20 cellular contexts compared by ENCODE assay signal in genomic region chr1:204201651-204202050, GRCh38. TPM values are rescaled to one million over a fixed set of nuclear protein-coding genes. Genes with fewer than 3 reads are reported as not detected.
DNase-seq lines count a peak whose midpoint lies in the region; ATAC-seq and TF ChIP-seq lines count a peak whose summit lies in the region.
"Had no signal": no experiment of that assay in that cellular context is flagged by ENCODE, and none has a peak within 500 bp of the region (broad histone marks: within the 10 kb centered on the region; RNA-seq: fewer than 3 reads in every experiment).

No MANE protein-coding gene starts in this region.

- H3K27me3 ChIP-seq in heart left ventricle = peaks cover 0 to 19% (median 0%) of the 10 kb centered on the region in 9 donors

- no peaks in the 10 kb centered on the region for H3K9me3 Mint-ChIP-seq in stimulated activated effector memory CD8-positive, alpha-beta T cell treated with anti-CD3 and anti-CD28 coated beads, Interleukin-12 subunit alpha, Interleukin-12 subunit beta, amount 100 ng/mL, for 72 hours
- H3K9me3 Mint-ChIP-seq: CD4-positive, alpha-beta memory T cell; HFFc6 had no signal

- TF ChIP-seq POLR2A in heart left ventricle (IDR thresholded peaks at IDR 0.05) = no peak

- H3K9me3 ChIP-seq in heart left ventricle = no peaks in the 10 kb centered on the region
- H3K9me3 ChIP-seq: HAP-1 had no signal

- no peak overlapping the region for H3K4me3 ChIP-seq in heart left ventricle
- H3K4me3 ChIP-seq: HAP-1 had no signal

- H3K4me1 ChIP-seq in heart left ventricle = peaks cover 0 to 18% (median 0%) of the 10 kb centered on the region in 12 donors

- peaks cover 13% of the 10 kb centered on the region for H3K4me1 Mint-ChIP-seq in stimulated activated effector memory CD8-positive, alpha-beta T cell treated with anti-CD3 and anti-CD28 coated beads, Interleukin-12 subunit alpha, Interleukin-12 subunit beta, amount 100 ng/mL, for 72 hours

- no peak overlapping the region for H3K27ac ChIP-seq in heart left ventricle

- no peaks in the 10 kb centered on the region for H3K36me3 ChIP-seq in heart left ventricle
- H3K36me3 ChIP-seq: HAP-1 had no signal

- H3K27ac Mint-ChIP-seq in stimulated activated effector memory CD8-positive, alpha-beta T cell treated with anti-CD3 and anti-CD28 coated beads, Interleukin-12 subunit alpha, Interleukin-12 subunit beta, amount 100 ng/mL, for 72 hours = peak overlapping the region; percentile 73
- H3K27ac Mint-ChIP-seq: HFFc6 had no signal

- no peaks in the 10 kb centered on the region for H3K36me3 Mint-ChIP-seq in stimulated activated effector memory CD8-positive, alpha-beta T cell treated with anti-CD3 and anti-CD28 coated beads, Interleukin-12 subunit alpha, Interleukin-12 subunit beta, amount 100 ng/mL, for 72 hours
- H3K36me3 Mint-ChIP-seq: CD4-positive, alpha-beta memory T cell had no signal

- H3K4me3 Mint-ChIP-seq in stimulated activated effector memory CD8-positive, alpha-beta T cell treated with anti-CD3 and anti-CD28 coated beads, Interleukin-12 subunit alpha, Interleukin-12 subunit beta, amount 100 ng/mL, for 72 hours = no peak overlapping the region
- H3K4me3 Mint-ChIP-seq: CD4-positive, alpha-beta memory T cell; HFFc6 had no signal

- ATAC-seq in heart left ventricle (no peak), GM18520 (IDR thresholded peaks at IDR 0.05; ENCODE audit: unreplicated experiment) (no peak)
- no peak for ATAC-seq in stimulated activated effector memory CD8-positive, alpha-beta T cell treated with anti-CD3 and anti-CD28 coated beads, Interleukin-12 subunit alpha, Interleukin-12 subunit beta, amount 100 ng/mL, for 72 hours

- WGBS in heart left ventricle, 4 donors = 73 to 84% (median 77%) methylated on average over 9 to 10 of the region's 10 CpGs

- DNase-seq in cardiac septum (ENCODE audit: low spot score) (peak; percentile 64), heart left ventricle (no peak), islet precursor cell (peak; percentile 47), NCI-H146 treated with DMSO at 0.1 percent for 48 hours (lab: John Stamatoyannopoulos, UW; ENCODE audit: unreplicated experiment) (no peak)
- DNase-seq in stimulated activated effector memory CD8-positive, alpha-beta T cell treated with anti-CD3 and anti-CD28 coated beads, Interleukin-12 subunit alpha, Interleukin-12 subunit beta, amount 100 ng/mL, for 72 hours (ENCODE audit: low spot score in 2 of 2) = no peak
- DNase-seq: C1 segment of cervical spinal cord; Calu3; CD4-positive, alpha-beta memory T cell; COR-L47; DMS53; DMS79 treated with DMSO at 0.1 percent for 48 hours; GF-D8; GOT3; HFFc6 had no signal

- TF ChIP-seq CTCF in heart left ventricle (IDR thresholded peaks at IDR 0.05) = no peak

- intact Hi-C loops in cardiac septum (cut with DNase I) (no loop called here), heart left ventricle (cut with DNase I) (loop anchor here in 2 of 10 donors (2.0 to 10.0 kb wide), 2 partner anchors 39 to 347 kb away; no protein-coding TSS in a partner anchor)

RNA-seq across cellular contexts. Expression of gene KISS1, which starts 5.4 kb away (rescaled TPM):
- not detected for total RNA-seq in cardiac septum
- not detected for total RNA-seq in heart left ventricle
- polyA plus RNA-seq in heart left ventricle = not detected
- total RNA-seq: A673; Calu3; CD4-positive, alpha-beta memory T cell; G401 had no signal
- polyA plus RNA-seq: CD4-positive, alpha-beta memory T cell had no signal

RNA-seq across cellular contexts. Expression of gene GOLT1A, which starts 12.1 kb away (rescaled TPM):
- total RNA-seq in cardiac septum (not detected), heart left ventricle (under 1 TPM in 1 of 9 donors, not detected in 8; 0.29 TPM)
- polyA plus RNA-seq in heart left ventricle = under 1 TPM in 1 of 2 donors, not detected in 1; 0.24 TPM
- total RNA-seq: A172, A673, Daoy, G401, HFFc6 had no signal

RNA-seq across cellular contexts. Expression of gene REN, which starts 35.5 kb away (rescaled TPM):
- not detected for total RNA-seq in cardiac septum
- not detected for total RNA-seq in heart left ventricle
- polyA plus RNA-seq in heart left ventricle = not detected
- total RNA-seq: A673; Calu3; CD4-positive, alpha-beta memory T cell; Daoy; G401 had no signal
- polyA plus RNA-seq: CD4-positive, alpha-beta memory T cell had no signal

RNA-seq across cellular contexts. Expression of gene ETNK2, which starts 49.8 kb away (rescaled TPM):
- total RNA-seq in cardiac septum = 1.9 TPM
- 10 to 100 TPM in 1 of 9 donors, 1 to 10 TPM in 8; 1.1 to 16.3 (median 2.5) TPM for total RNA-seq in heart left ventricle
- 1 to 10 TPM; 3.0 to 6.5 TPM for polyA plus RNA-seq in heart left ventricle

Comparison
In these comparisons a context has a peak if more than half of its experiments do, and no peak if none do; other contexts are left out.
1. DNase-seq: peak in cardiac septum (single experiment) and islet precursor cell (single experiment); none in heart left ventricle (0 of 5), stimulated activated effector memory CD8-positive, alpha-beta T cell treated with anti-CD3 and anti-CD28 coated beads, Interleukin-12 subunit alpha, Interleukin-12 subunit beta, amount 100 ng/mL, for 72 hours (0 of 2) and NCI-H146 treated with DMSO at 0.1 percent for 48 hours (single experiment).